Comparison of ENCODE assay signal across 15 cellular contexts in the genomic region with DNA sequence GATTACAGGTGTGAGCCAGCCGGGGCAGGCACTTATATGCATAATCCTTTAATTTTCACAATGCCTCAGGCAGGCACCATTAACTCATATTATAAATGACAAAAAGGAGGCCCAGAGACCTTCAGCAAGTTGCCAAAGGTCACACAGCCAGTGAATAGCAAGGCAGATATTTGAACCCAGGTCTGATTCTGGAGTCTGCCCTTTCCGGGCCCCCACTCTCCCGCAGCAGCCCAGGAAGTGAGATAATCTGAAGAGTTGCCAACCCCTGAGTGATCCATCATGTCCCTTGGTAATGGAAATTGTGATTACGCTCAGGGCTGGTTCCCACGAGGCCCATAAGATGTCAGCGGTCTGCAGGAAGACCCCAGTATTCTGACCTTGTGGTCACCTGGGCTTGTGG.
"Had no signal": no experiment of that assay in that cellular context is flagged by ENCODE, and none has a peak within 500 bp of the region (broad histone marks: within the 10 kb centered on the region; RNA-seq: fewer than 3 reads in every experiment).

No MANE protein-coding gene starts in this region.

- H3K4me3 ChIP-seq: dorsolateral prefrontal cortex, esophagus squamous epithelium had no signal

- H3K27me3 ChIP-seq: brain microvascular endothelial cell, dorsolateral prefrontal cortex, esophagus squamous epithelium had no signal

- ATAC-seq: activated CD8-positive, alpha-beta T cell treated with anti-CD3 and anti-CD28 coated beads for 36 hours; left colon; natural killer cell had no signal

- H3K4me3 Mint-ChIP-seq: activated CD8-positive, alpha-beta T cell treated with anti-CD3 and anti-CD28 coated beads for 36 hours; natural killer cell; T-helper 2 cell treated with Interferon-gamma antibody and Interleukin-4, amounts not matched to agents 5 μg/mL and 100 μg/mL, for 36 hours had no signal

- H3K36me3 ChIP-seq: brain microvascular endothelial cell, esophagus squamous epithelium, WERI-Rb-1 had no signal

- H3K27ac Mint-ChIP-seq: activated CD8-positive, alpha-beta T cell treated with anti-CD3 and anti-CD28 coated beads for 36 hours; natural killer cell; T-helper 2 cell treated with Interferon-gamma antibody and Interleukin-4, amounts not matched to agents 5 μg/mL and 100 μg/mL, for 36 hours had no signal

- H3K27me3 Mint-ChIP-seq: activated CD8-positive, alpha-beta T cell treated with anti-CD3 and anti-CD28 coated beads for 36 hours had no signal

- H3K27ac ChIP-seq: brain microvascular endothelial cell, dorsolateral prefrontal cortex, esophagus squamous epithelium, WERI-Rb-1 had no signal

- H3K9me3 ChIP-seq: esophagus squamous epithelium had no signal

- DNase-seq: activated CD4-positive, alpha-beta T cell treated with anti-CD3 and anti-CD28 coated beads for 4 hours; activated CD8-positive, alpha-beta memory T cell treated with anti-CD3 and anti-CD28 coated beads, Interleukin-2, amount 50 U/mL, for 48 hours; activated CD8-positive, alpha-beta T cell treated with anti-CD3 and anti-CD28 coated beads for 36 hours; activated naive CD4-positive, alpha-beta T cell; brain microvascular endothelial cell; dorsolateral prefrontal cortex; esophagus squamous epithelium; foreskin melanocyte; head of caudate nucleus; left colon; mammary epithelial cell; natural killer cell; substantia nigra; WERI-Rb-1 had no signal

- H3K36me3 Mint-ChIP-seq: natural killer cell had no signal
